1 cellular context compared by ENCODE assay signal in genomic region chr12:104930388-104931326, GRCh38.
A peak's percentile ranks its signal among the peaks of the same experiment; 100 is the strongest.
TF ChIP-seq lines count a peak whose summit lies in the region.

No MANE protein-coding gene starts in this region.

TF ChIP-seq in GM12878, 131 proteins besides CTCF, POLR2A, EP300 and RAD21 (continued from another document and continues in another):
- TF ChIP-seq PBX3 (IDR thresholded peaks at IDR 0.05; ENCODE audit: insufficient replicate concordance, low read depth, low read length) (no peak), RFX5 (IDR thresholded peaks at IDR 0.05; ENCODE audit: low read depth, low read length) (no peak), SMAD5 (IDR thresholded peaks at IDR 0.05; ENCODE audit: low read depth) (no peak), MTA3 (IDR thresholded peaks at IDR 0.05; ENCODE audit: borderline replicate concordance, low read length) (0 out of 2 replicates have a peak, but pooled peaks have one; percentile 59), NFIC (IDR thresholded peaks at IDR 0.05; ENCODE audit: low read depth, low read length) (peak; percentile 95), RELA (IDR thresholded peaks at IDR 0.05; ENCODE audit: borderline replicate concordance, partially characterized antibody) (peak; percentile 91), SIX5 (IDR thresholded peaks at IDR 0.05; ENCODE audit: low read depth, low read length, severe bottlenecking) (no peak), ZNF274 (IDR thresholded peaks at IDR 0.05; ENCODE audit: insufficient read depth, insufficient read length) (no peak), ZBTB40 (IDR thresholded peaks at IDR 0.05; ENCODE audit: borderline replicate concordance) (no peak), EZH2 (IDR thresholded peaks at IDR 0.05; ENCODE audit: borderline replicate concordance, control insufficient read depth, low read depth, low read length) (no peak), SUZ12 (IDR thresholded peaks at IDR 0.05; ENCODE audit: unreplicated experiment) (no peak), ZNF592 (IDR thresholded peaks at IDR 0.05) (no peak), TBL1XR1 (IDR thresholded peaks at IDR 0.05; ENCODE audit: low read depth, low read length) (0 out of 2 replicates have a peak, but pooled peaks have one; percentile 26), ATF3 (IDR thresholded peaks at IDR 0.05; ENCODE audit: borderline replicate concordance, extremely low read depth, low read depth, low read length) (no peak), MAX (IDR thresholded peaks at IDR 0.05; ENCODE audit: low read depth, low read length) (no peak), ZNF217 (IDR thresholded peaks at IDR 0.05) (peak; percentile 55; the same call in 1 of the 2 replicates), SREBF1 (IDR thresholded peaks at IDR 0.05; ENCODE audit: low read length) (no peak), YBX1 (IDR thresholded peaks at IDR 0.05) (no peak), KAT2A (conservative IDR thresholded peaks at IDR 0.05; ENCODE audit: control insufficient read depth, low read depth, low read length) (no peak), CREB1 (IDR thresholded peaks at IDR 0.05; ENCODE audit: low read depth) (no peak), RELB (IDR thresholded peaks at IDR 0.05; ENCODE audit: low read depth) (peak; percentile 96), EED (IDR thresholded peaks at IDR 0.05; ENCODE audit: low read depth) (peak; percentile 91), ELK1 (IDR thresholded peaks at IDR 0.05; ENCODE audit: low read depth, low read length) (no peak), STAT1 (conservative IDR thresholded peaks at IDR 0.05) (no peak), LARP7 (IDR thresholded peaks at IDR 0.05) (no peak), BMI1 (IDR thresholded peaks at IDR 0.05; ENCODE audit: borderline replicate concordance) (peak; percentile 72), ZNF687 (IDR thresholded peaks at IDR 0.05) (peak; percentile 50; the same call in 1 of the 2 replicates), CHD4 (IDR thresholded peaks at IDR 0.05) (no peak), PKNOX1 (IDR thresholded peaks at IDR 0.05) (no peak), IRF5 (IDR thresholded peaks at IDR 0.05; ENCODE audit: borderline replicate concordance) (no peak), ZBTB33 (IDR thresholded peaks at IDR 0.05) (no peak)
